Comparison of ENCODE assay signal across 2 cellular contexts in the genomic region with DNA sequence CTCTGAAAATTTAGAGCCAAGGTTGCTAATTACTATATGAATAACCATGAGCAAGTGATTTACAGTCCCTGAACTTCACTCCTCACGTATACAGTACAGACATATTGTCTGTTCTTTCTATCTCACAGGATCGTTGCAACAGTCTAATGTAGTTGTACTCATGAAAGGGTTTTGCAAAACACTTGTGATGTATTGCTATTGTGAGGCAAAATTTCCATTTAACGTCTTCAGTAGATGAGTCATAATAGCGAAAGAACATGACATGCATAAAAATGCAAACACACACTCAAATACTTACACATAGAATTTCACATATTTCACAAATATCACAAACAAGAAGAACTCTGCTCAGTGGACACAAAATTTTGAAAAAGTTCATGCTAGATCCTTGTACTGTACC.
TF ChIP-seq lines count a peak whose summit lies in the region.

No MANE protein-coding gene starts in this region.

TF ChIP-seq in A549, 52 proteins besides CTCF, POLR2A, EP300 and RAD21:
- no peak for TF ChIP-seq ZNF302 (CRISPR knock-in tag; IDR thresholded peaks at IDR 0.05)
- no peak for TF ChIP-seq FOSL2 (IDR thresholded peaks at IDR 0.05)
- TF ChIP-seq FOSL2 (CRISPR knock-in tag; IDR thresholded peaks at IDR 0.05) = peak; percentile 75

TF ChIP-seq in endothelial cell of umbilical vein, 7 proteins besides CTCF, POLR2A, EP300 and RAD21:
- peak; percentile 33 for TF ChIP-seq JUN (IDR thresholded peaks at IDR 0.05; ENCODE audit: borderline replicate concordance, insufficient read depth, insufficient read length, low read depth)
- TF ChIP-seq, protein P1, sequence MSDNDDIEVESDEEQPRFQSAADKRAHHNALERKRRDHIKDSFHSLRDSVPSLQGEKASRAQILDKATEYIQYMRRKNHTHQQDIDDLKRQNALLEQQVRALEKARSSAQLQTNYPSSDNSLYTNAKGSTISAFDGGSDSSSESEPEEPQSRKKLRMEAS (IDR thresholded peaks at IDR 0.05; ENCODE audit: insufficient read depth, insufficient read length) = no peak
